ENCODE assay signal across 8 cellular contexts in the genomic region with DNA sequence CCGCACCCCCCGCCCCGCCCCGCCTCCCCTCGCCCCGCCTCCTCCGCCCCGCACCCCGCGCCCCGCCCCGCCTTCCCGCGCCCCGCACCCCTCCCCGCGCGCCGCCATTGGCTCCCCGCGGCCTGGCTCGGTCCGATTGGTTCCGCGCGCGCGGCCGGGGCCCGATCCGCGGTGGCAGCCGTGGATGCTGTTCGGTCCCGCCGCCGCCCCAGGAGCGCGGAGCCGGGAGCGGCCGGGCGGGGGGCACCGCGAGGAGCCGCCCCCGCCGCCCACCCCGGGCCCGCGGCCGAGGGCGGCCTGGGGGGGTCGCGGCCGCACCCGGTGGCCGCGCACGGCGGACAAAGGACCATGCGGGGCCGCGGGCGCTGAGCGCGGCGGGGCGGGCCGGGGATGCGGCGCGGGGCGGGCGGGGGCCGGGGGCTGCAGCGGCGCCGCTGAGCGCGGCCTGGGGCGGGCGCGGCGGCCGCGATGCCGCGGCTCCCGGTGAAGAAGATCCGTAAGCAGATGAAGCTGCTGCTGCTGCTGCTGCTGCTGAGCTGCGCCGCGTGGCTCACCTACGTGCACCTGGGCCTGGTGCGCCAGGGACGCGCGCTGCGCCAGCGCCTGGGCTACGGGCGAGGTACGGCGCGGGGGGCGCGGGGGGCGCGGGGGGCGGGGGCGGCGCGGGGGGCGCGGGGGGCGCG. TPM values are rescaled to one million over a fixed set of nuclear protein-coding genes. Genes with fewer than 3 reads are reported as not detected.
A peak's percentile ranks its signal among the peaks of the same experiment; 100 is the strongest.
DNase-seq lines count a peak whose midpoint lies in the region; ATAC-seq and TF ChIP-seq lines count a peak whose summit lies in the region.

A gene with protein sequence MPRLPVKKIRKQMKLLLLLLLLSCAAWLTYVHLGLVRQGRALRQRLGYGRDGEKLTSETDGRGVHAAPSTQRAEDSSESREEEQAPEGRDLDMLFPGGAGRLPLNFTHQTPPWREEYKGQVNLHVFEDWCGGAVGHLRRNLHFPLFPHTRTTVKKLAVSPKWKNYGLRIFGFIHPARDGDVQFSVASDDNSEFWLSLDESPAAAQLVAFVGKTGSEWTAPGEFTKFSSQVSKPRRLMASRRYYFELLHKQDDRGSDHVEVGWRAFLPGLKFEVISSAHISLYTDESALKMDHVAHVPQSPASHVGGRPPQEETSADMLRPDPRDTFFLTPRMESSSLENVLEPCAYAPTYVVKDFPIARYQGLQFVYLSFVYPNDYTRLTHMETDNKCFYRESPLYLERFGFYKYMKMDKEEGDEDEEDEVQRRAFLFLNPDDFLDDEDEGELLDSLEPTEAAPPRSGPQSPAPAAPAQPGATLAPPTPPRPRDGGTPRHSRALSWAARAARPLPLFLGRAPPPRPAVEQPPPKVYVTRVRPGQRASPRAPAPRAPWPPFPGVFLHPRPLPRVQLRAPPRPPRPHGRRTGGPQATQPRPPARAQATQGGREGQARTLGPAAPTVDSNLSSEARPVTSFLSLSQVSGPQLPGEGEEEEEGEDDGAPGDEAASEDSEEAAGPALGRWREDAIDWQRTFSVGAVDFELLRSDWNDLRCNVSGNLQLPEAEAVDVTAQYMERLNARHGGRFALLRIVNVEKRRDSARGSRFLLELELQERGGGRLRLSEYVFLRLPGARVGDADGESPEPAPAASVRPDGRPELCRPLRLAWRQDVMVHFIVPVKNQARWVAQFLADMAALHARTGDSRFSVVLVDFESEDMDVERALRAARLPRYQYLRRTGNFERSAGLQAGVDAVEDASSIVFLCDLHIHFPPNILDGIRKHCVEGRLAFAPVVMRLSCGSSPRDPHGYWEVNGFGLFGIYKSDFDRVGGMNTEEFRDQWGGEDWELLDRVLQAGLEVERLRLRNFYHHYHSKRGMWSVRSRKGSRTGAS (plus strand): TSS at position 164 of the 683 bp plus-strand sequence. CDS start 305 bp downstream, at position 469.

- peaks cover 38% of the 10 kb centered on the region for H3K27me3 Mint-ChIP-seq in CD4-positive, CD25-positive, alpha-beta regulatory T cell

- H3K4me1 Mint-ChIP-seq in CD4-positive, CD25-positive, alpha-beta regulatory T cell = peaks cover 0 to 18% (median 2%) of the 10 kb centered on the region in 4 donors

- no peaks in the 10 kb centered on the region for H3K9me3 ChIP-seq in CD4-positive, CD25-positive, alpha-beta regulatory T cell (ENCODE audit: control insufficient read depth in 2 of 2, low read length in 2 of 2)
- no peaks in the 10 kb centered on the region for H3K9me3 ChIP-seq in adipocyte (ENCODE audit: control insufficient read depth, low read length)
- no peaks in the 10 kb centered on the region for H3K9me3 ChIP-seq in iPS-15b (ENCODE audit: control insufficient read depth, insufficient read depth, low read length)

- peaks cover 10% of the 10 kb centered on the region for H3K4me1 ChIP-seq in CD4-positive, CD25-positive, alpha-beta regulatory T cell (ENCODE audit: control insufficient read depth, insufficient read depth, low read length, poor library complexity, severe bottlenecking)
- H3K4me1 ChIP-seq in adipocyte (ENCODE audit: control insufficient read depth, insufficient read depth, low read length) (no peaks in the 10 kb centered on the region), iPS-15b (ENCODE audit: control insufficient read depth, insufficient read depth, low read length) (peaks cover 2% of the 10 kb centered on the region)

- TF ChIP-seq EP300 in Ishikawa (IDR thresholded peaks at IDR 0.05; ENCODE audit: borderline replicate concordance) = no peak

- H3K36me3 Mint-ChIP-seq in CD4-positive, CD25-positive, alpha-beta regulatory T cell = no peaks in the 10 kb centered on the region

- H3K27ac ChIP-seq in CD4-positive, CD25-positive, alpha-beta regulatory T cell (ENCODE audit: insufficient read depth, low read length, poor library complexity, severe bottlenecking) = no peak within 1 kb of the TSS
- peak within 1 kb of the TSS; percentile 59 for H3K27ac ChIP-seq in substantia nigra (ENCODE audit: low read depth, low read length, poor library complexity, severe bottlenecking)

- H3K27ac Mint-ChIP-seq in CD4-positive, CD25-positive, alpha-beta regulatory T cell = no peak within 1 kb of the TSS

- H3K9ac ChIP-seq in adipocyte (ENCODE audit: low read length) = no peak within 1 kb of the TSS
- peak within 1 kb of the TSS; percentile 65 for H3K9ac ChIP-seq in iPS-15b (ENCODE audit: low read depth, low read length)

- H3K4me3 Mint-ChIP-seq in CD4-positive, CD25-positive, alpha-beta regulatory T cell = peak within 1 kb of the TSS; percentile 39 to 87 (median 59)

- peaks cover 11% of the 10 kb centered on the region for H3K27me3 ChIP-seq in CD4-positive, CD25-positive, alpha-beta regulatory T cell (ENCODE audit: control insufficient read depth, insufficient read depth, low read length)
- H3K27me3 ChIP-seq in adipocyte (replicated peaks; ENCODE audit: control insufficient read depth, insufficient read depth, low read length) (peaks cover 39% of the 10 kb centered on the region), iPS-15b (ENCODE audit: control insufficient read depth, insufficient read depth, low read length) (peaks cover 4% of the 10 kb centered on the region)

- peaks cover 0 to 6% (median 0%) of the 10 kb centered on the region in 7 donors for H3K9me3 Mint-ChIP-seq in CD4-positive, CD25-positive, alpha-beta regulatory T cell

- DNase-seq in CD4-positive, CD25-positive, alpha-beta regulatory T cell = peak in 1 of 3 donors; percentile 24
- peak; percentile 92 for DNase-seq in adipocyte (ENCODE audit: low read depth)
- peak in 32 of 49 donors; percentile 9 to 87 (median 56) for DNase-seq in substantia nigra (lab: John Stamatoyannopoulos, UW)
- DNase-seq in NCI-H1694 treated with DMSO at 0.1 percent for 48 hours (lab: John Stamatoyannopoulos, UW) = no peak

- no peak within 1 kb of the TSS for H3K4me3 ChIP-seq in CD4-positive, CD25-positive, alpha-beta regulatory T cell (ENCODE audit: low read depth, low read length)
- H3K4me3 ChIP-seq in adipocyte (ENCODE audit: low read length) (no peak within 1 kb of the TSS), iPS-15b (ENCODE audit: low read depth, low read length) (peak within 1 kb of the TSS; percentile 72)

- no peaks in the 10 kb centered on the region for H3K36me3 ChIP-seq in CD4-positive, CD25-positive, alpha-beta regulatory T cell (ENCODE audit: control insufficient read depth, insufficient read depth, low read length)
- H3K36me3 ChIP-seq in adipocyte (ENCODE audit: control insufficient read depth, insufficient read depth, low read length, severe bottlenecking) = no peaks in the 10 kb centered on the region
- peaks cover 26% of the 10 kb centered on the region for H3K36me3 ChIP-seq in iPS-15b (ENCODE audit: control insufficient read depth, insufficient read depth, low read length)

- ATAC-seq in CD4-positive, CD25-positive, alpha-beta regulatory T cell (ENCODE audit: low read depth in 2 of 2) = peak; percentile 24 to 53
- no peak for ATAC-seq in activated CD4-positive, CD25-positive, alpha-beta regulatory T cell treated with anti-CD3 and anti-CD28 coated beads, Interleukin-2, amount 50 U/mL, for 24 hours
- ATAC-seq in HG03196 (IDR thresholded peaks at IDR 0.05; ENCODE audit: unreplicated experiment) = no peak

- no peak for TF ChIP-seq RAD21 in Ishikawa (IDR thresholded peaks at IDR 0.05; ENCODE audit: low read depth)

TF ChIP-seq in Ishikawa, 13 proteins besides CTCF, POLR2A, EP300 and RAD21:
- TF ChIP-seq, protein P1, sequence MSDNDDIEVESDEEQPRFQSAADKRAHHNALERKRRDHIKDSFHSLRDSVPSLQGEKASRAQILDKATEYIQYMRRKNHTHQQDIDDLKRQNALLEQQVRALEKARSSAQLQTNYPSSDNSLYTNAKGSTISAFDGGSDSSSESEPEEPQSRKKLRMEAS (IDR thresholded peaks at IDR 0.05) = peak; percentile 60; the same call in 1 of the 2 replicates
- TF ChIP-seq TEAD4 (IDR thresholded peaks at IDR 0.05) (no peak), TCF12 (IDR thresholded peaks at IDR 0.05; ENCODE audit: low read depth) (no peak), CREB1 (IDR thresholded peaks at IDR 0.05; ENCODE audit: low read depth) (no peak), YY1 (IDR thresholded peaks at IDR 0.05; ENCODE audit: low read depth) (0 out of 2 replicates have a peak, but pooled peaks have one; percentile 26), TAF1 (IDR thresholded peaks at IDR 0.05; ENCODE audit: low read depth) (no peak), EGR1 (IDR thresholded peaks at IDR 0.05) (no peak)
- TF ChIP-seq, protein P2, sequence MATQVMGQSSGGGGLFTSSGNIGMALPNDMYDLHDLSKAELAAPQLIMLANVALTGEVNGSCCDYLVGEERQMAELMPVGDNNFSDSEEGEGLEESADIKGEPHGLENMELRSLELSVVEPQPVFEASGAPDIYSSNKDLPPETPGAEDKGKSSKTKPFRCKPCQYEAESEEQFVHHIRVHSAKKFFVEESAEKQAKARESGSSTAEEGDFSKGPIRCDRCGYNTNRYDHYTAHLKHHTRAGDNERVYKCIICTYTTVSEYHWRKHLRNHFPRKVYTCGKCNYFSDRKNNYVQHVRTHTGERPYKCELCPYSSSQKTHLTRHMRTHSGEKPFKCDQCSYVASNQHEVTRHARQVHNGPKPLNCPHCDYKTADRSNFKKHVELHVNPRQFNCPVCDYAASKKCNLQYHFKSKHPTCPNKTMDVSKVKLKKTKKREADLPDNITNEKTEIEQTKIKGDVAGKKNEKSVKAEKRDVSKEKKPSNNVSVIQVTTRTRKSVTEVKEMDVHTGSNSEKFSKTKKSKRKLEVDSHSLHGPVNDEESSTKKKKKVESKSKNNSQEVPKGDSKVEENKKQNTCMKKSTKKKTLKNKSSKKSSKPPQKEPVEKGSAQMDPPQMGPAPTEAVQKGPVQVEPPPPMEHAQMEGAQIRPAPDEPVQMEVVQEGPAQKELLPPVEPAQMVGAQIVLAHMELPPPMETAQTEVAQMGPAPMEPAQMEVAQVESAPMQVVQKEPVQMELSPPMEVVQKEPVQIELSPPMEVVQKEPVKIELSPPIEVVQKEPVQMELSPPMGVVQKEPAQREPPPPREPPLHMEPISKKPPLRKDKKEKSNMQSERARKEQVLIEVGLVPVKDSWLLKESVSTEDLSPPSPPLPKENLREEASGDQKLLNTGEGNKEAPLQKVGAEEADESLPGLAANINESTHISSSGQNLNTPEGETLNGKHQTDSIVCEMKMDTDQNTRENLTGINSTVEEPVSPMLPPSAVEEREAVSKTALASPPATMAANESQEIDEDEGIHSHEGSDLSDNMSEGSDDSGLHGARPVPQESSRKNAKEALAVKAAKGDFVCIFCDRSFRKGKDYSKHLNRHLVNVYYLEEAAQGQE (IDR thresholded peaks at IDR 0.05; ENCODE audit: low read depth) = no peak

RNA-seq across cellular contexts. Expression of the gene that starts here (rescaled TPM):
- 0.99 TPM for total RNA-seq in CD4-positive, CD25-positive, alpha-beta regulatory T cell
- not detected for polyA plus RNA-seq in CD4-positive, CD25-positive, alpha-beta regulatory T cell

Comparison
In these comparisons a context has a peak if more than half of its experiments do, and no peak if none do; other contexts are left out.
1. Peak in ATAC-seq in CD4-positive, CD25-positive, alpha-beta regulatory T cell; RNA of the gene not detected or under 1 TPM.